Comparison of ENCODE assay signal across 24 cellular contexts in the genomic region with DNA sequence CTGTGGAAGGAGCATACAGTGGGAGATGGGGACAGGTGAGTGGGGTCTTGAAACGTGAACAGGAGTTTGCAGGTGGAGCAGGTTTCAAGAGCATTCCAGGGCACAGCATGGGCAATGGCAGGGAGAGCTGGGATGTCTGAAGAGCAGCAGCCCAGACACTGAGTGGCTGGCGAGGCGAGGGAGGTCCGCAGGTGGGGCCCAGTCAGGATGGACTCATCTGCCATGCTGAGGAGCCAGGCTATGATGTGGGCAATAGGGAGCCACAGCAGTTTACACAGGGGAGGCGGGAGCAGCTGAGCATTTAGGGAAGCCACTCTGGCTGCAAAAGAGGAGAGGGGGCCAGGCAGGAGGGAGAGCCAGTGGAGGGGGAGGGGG.
A peak's percentile ranks its signal among the peaks of the same experiment; 100 is the strongest.
DNase-seq lines count a peak whose midpoint lies in the region; ATAC-seq and TF ChIP-seq lines count a peak whose summit lies in the region.
"Had no signal": no experiment of that assay in that cellular context is flagged by ENCODE, and none has a peak within 500 bp of the region (broad histone marks: within the 10 kb centered on the region; RNA-seq: fewer than 3 reads in every experiment).

No MANE protein-coding gene starts in this region.

- peaks cover 32% of the 10 kb centered on the region for H4K20me1 ChIP-seq in BLaER1
- H4K20me1 ChIP-seq in OCI-LY1 (ENCODE audit: insufficient read depth, low read length) = no peaks in the 10 kb centered on the region

- no peak for ATAC-seq in effector memory CD8-positive, alpha-beta T cell (replicated peaks)
- no peak for ATAC-seq in HG03045 (IDR thresholded peaks at IDR 0.05; ENCODE audit: unreplicated experiment)
- ATAC-seq: left cardiac atrium had no signal

- intact Hi-C loops in spleen (cut with DNase I; ENCODE audit: low total_unique reads) = no loop called here

- no peak for TF ChIP-seq POLR2A in spleen (IDR thresholded peaks at IDR 0.05)

- H3K9ac ChIP-seq in BLaER1 = peak overlapping the region; percentile 78
- peak overlapping the region; percentile 40; the same call in 1 of the 2 replicates for H3K9ac ChIP-seq in OCI-LY1 (ENCODE audit: low read length)

- peak overlapping the region; percentile 92 for H3K4me2 ChIP-seq in BLaER1
- no peak overlapping the region; the same call in 1 of the 2 replicates for H3K4me2 ChIP-seq in OCI-LY1 (ENCODE audit: low read length)

- H3K4me1 ChIP-seq in BLaER1 (peaks cover 92% of the 10 kb centered on the region), OCI-LY1 (ENCODE audit: insufficient read depth, low read length, severe bottlenecking) (peaks cover 71% of the 10 kb centered on the region), spleen (peaks cover 0 to 97% (median 65%) of the 10 kb centered on the region in 6 donors)
- H3K4me1 ChIP-seq: psoas muscle, stomach, transverse colon had no signal

- H3K4me3 ChIP-seq in BLaER1 (peak overlapping the region; percentile 48), OCI-LY1 (ENCODE audit: low read depth, low read length, poor library complexity, severe bottlenecking) (no peak overlapping the region), spleen (peak overlapping the region in 1 of 8 donors; percentile 10)
- H3K4me3 ChIP-seq: psoas muscle, stomach, transverse colon had no signal

- WGBS in spleen, 5 donors = 73 to 84% (median 81%) methylated on average over 5 of the region's 5 CpGs

- peak overlapping the region; percentile 94 for H3K27ac ChIP-seq in BLaER1
- H3K27ac ChIP-seq in OCI-LY1 (ENCODE audit: low read depth, low read length, poor library complexity, severe bottlenecking) = peak overlapping the region; percentile 97
- peak overlapping the region in 2 of 8 donors; percentile 74 to 86 for H3K27ac ChIP-seq in spleen
- H3K27ac ChIP-seq: neutrophil, psoas muscle, transverse colon had no signal

- no peaks in the 10 kb centered on the region for H3K27me3 Mint-ChIP-seq in effector memory CD8-positive, alpha-beta T cell
- H3K27me3 Mint-ChIP-seq: activated naive CD4-positive, alpha-beta T cell treated with anti-CD3 and anti-CD28 coated beads, Interleukin-2, amount 50 U/mL, for 24 hours had no signal

- H3K9me3 ChIP-seq in BLaER1 = no peaks in the 10 kb centered on the region
- no peaks in the 10 kb centered on the region for H3K9me3 ChIP-seq in OCI-LY1 (ENCODE audit: low read length)
- no peaks in the 10 kb centered on the region for H3K9me3 ChIP-seq in spleen
- H3K9me3 ChIP-seq: neutrophil, psoas muscle, stomach, transverse colon had no signal

- no peaks in the 10 kb centered on the region for H3K9me3 Mint-ChIP-seq in effector memory CD8-positive, alpha-beta T cell
- H3K9me3 Mint-ChIP-seq: activated naive CD4-positive, alpha-beta T cell treated with anti-CD3 and anti-CD28 coated beads, Interleukin-2, amount 50 U/mL, for 24 hours had no signal

- H3K79me2 ChIP-seq in OCI-LY1 (ENCODE audit: insufficient read depth, low read length) = no peaks in the 10 kb centered on the region

- H3F3A ChIP-seq in OCI-LY1 (ENCODE audit: insufficient read depth, low read length) = no peaks in the 10 kb centered on the region

- H3K9me2 ChIP-seq in OCI-LY1 (ENCODE audit: low read depth, low read length) = no peaks in the 10 kb centered on the region

- peaks cover 32% of the 10 kb centered on the region for H3K36me3 Mint-ChIP-seq in effector memory CD8-positive, alpha-beta T cell (ENCODE audit: insufficient read depth)
- H3K36me3 Mint-ChIP-seq: activated naive CD4-positive, alpha-beta T cell treated with anti-CD3 and anti-CD28 coated beads, Interleukin-2, amount 50 U/mL, for 24 hours had no signal

- H2AFZ ChIP-seq in OCI-LY1 (ENCODE audit: low read length) = no peak overlapping the region

- no peak for DNase-seq in effector memory CD8-positive, alpha-beta T cell
- DNase-seq in spleen = peak; percentile 72
- DNase-seq in activated naive CD4-positive, alpha-beta T cell treated with anti-CD3 and anti-CD28 coated beads, Interleukin-2, amount 50 U/mL, for 16 hours = no peak
- DNase-seq in dedifferentiated amniotic fluid mesenchymal stem cell (ENCODE audit: extremely low spot score) = no peak
- DNase-seq in G401 (ENCODE audit: low spot score) = no peak
- DNase-seq: ACHN; activated CD4-positive, alpha-beta T cell treated with anti-CD3 and anti-CD28 coated beads, Interleukin-2, amount 50 U/mL, for 4 hours; activated CD4-positive, CD25-positive, alpha-beta regulatory T cell; activated CD8-positive, alpha-beta memory T cell treated with anti-CD3 and anti-CD28 coated beads, Interleukin-2, amount 50 U/mL, for 4 hours; COR-L47; dermis blood vessel endothelial cell; left cardiac atrium; mammary epithelial cell; NCI-H510A; NK-92 treated with Interleukin-12 subunit alpha and Interleukin-12 subunit beta, amount 100 ng/mL, for 24 hours; SHP77 treated with DMSO at 0.1 percent for 48 hours; stomach; transverse colon had no signal

- H3K36me3 ChIP-seq in BLaER1 (no peaks in the 10 kb centered on the region), OCI-LY1 (ENCODE audit: insufficient read depth, low read length) (no peaks in the 10 kb centered on the region), spleen (no peaks in the 10 kb centered on the region)
- H3K36me3 ChIP-seq: stomach, transverse colon had no signal

- peak overlapping the region; percentile 46 to 75 for H3K27ac Mint-ChIP-seq in effector memory CD8-positive, alpha-beta T cell
- H3K27ac Mint-ChIP-seq: activated naive CD4-positive, alpha-beta T cell treated with anti-CD3 and anti-CD28 coated beads, Interleukin-2, amount 50 U/mL, for 24 hours had no signal

- H3K4me1 Mint-ChIP-seq in effector memory CD8-positive, alpha-beta T cell (ENCODE audit: low read depth in 2 of 2) = peaks cover 11 to 15% of the 10 kb centered on the region in 2 donors
- H3K4me1 Mint-ChIP-seq: activated naive CD4-positive, alpha-beta T cell treated with anti-CD3 and anti-CD28 coated beads, Interleukin-2, amount 50 U/mL, for 24 hours had no signal

- in situ Hi-C loops in G401 (cut with HindIII; ENCODE audit: low sequenced_read_pairs) = no loop called here

- TF ChIP-seq CTCF in OCI-LY1 (IDR thresholded peaks at IDR 0.05; ENCODE audit: low read length) = no peak
- no peak for TF ChIP-seq CTCF in spleen (IDR thresholded peaks at IDR 0.05 in 8 of 11, conservative IDR thresholded peaks at IDR 0.05 in 3 of 11)

- H3K27me3 ChIP-seq in BLaER1 (0 out of 2 replicates have a peak, but pooled peaks cover 4% of the 10 kb centered on the region), OCI-LY1 (ENCODE audit: insufficient read depth, low read length) (no peaks in the 10 kb centered on the region), spleen (replicated peaks in 1 of 7) (no peaks in the 10 kb centered on the region)
- H3K27me3 ChIP-seq: neutrophil, stomach, transverse colon had no signal

- no peak overlapping the region for H3K4me3 Mint-ChIP-seq in effector memory CD8-positive, alpha-beta T cell
- H3K4me3 Mint-ChIP-seq: activated naive CD4-positive, alpha-beta T cell treated with anti-CD3 and anti-CD28 coated beads, Interleukin-2, amount 50 U/mL, for 24 hours had no signal
